Comparison of ENCODE assay signal across 8 cellular contexts in the genomic region with DNA sequence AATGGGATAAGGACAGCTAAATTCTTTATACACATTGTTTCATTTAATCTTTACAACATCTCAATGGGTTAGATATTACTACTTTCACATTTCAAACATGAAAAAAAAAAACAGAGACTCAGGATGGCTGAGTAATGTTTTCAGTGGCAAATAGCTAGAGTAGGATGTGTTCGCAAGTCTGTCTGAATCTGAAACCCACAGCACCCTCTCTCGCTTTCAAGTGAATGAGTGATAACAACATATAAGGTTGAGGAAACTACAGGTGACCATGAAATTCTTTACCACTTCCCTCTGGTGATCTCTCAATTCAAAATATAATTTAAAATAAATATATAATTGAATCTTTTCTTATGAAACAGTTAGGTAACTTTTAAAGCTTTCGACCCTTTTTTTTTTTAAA.
"Had no signal": no experiment of that assay in that cellular context is flagged by ENCODE, and none has a peak within 500 bp of the region (broad histone marks: within the 10 kb centered on the region; RNA-seq: fewer than 3 reads in every experiment).

No MANE protein-coding gene starts in this region.

- H3K9me3 Mint-ChIP-seq: GM23338 had no signal

- H3K36me3 Mint-ChIP-seq: IgD-negative memory B cell had no signal

- H3K27ac ChIP-seq: HL-60, KMS-11 had no signal

- DNase-seq: H9, HCEC 1CT, KBM-7 had no signal

- H2AFZ ChIP-seq: GM23338 had no signal

- H3K4me2 ChIP-seq: GM23338, KMS-11 had no signal

- H3K4me3 ChIP-seq: GM23338 had no signal

- H3K4me1 Mint-ChIP-seq: GM23338, H9, IgD-negative memory B cell had no signal

- H3K4me3 Mint-ChIP-seq: GM23338, H9, IgD-negative memory B cell had no signal

- H3K9ac ChIP-seq: KMS-11 had no signal

- ATAC-seq: GM23338, HepG2 had no signal

- H3K27me3 Mint-ChIP-seq: IgD-negative memory B cell had no signal

- H3K27ac Mint-ChIP-seq: GM23338, H9, IgD-negative memory B cell had no signal
